Comparison of ENCODE assay signal across 16 cellular contexts in genomic region chr22:31867386-31868153, GRCh38.
"Had no signal": no experiment of that assay in that cellular context is flagged by ENCODE, and none has a peak within 500 bp of the region (broad histone marks: within the 10 kb centered on the region; RNA-seq: fewer than 3 reads in every experiment).

No MANE protein-coding gene starts in this region.

- H3K27me3 Mint-ChIP-seq: activated naive CD8-positive, alpha-beta T cell treated with anti-CD3 and anti-CD28 coated beads, Interleukin-2, amount 50 U/mL, for 24 hours; activated T-helper 17 cell treated with anti-CD3 and anti-CD28 coated beads, Interleukin-2, amount 50 U/mL, for 72 hours had no signal

- H3K4me1 ChIP-seq: ascending aorta, breast epithelium, gastrocnemius medialis, thyroid gland had no signal

- H3K4me3 Mint-ChIP-seq: activated naive CD4-positive, alpha-beta T cell treated with anti-CD3 and anti-CD28 coated beads for 36 hours; activated naive CD8-positive, alpha-beta T cell treated with anti-CD3 and anti-CD28 coated beads, Interleukin-2, amount 50 U/mL, for 24 hours; activated T-helper 17 cell treated with anti-CD3 and anti-CD28 coated beads, Interleukin-2, amount 50 U/mL, for 72 hours; natural killer cell had no signal

- DNase-seq: activated CD4-positive, CD25-positive, alpha-beta regulatory T cell treated with anti-CD3 and anti-CD28 coated beads, Interleukin-2, amount 50 U/mL, for 72 hours; activated naive CD4-positive, alpha-beta T cell treated with anti-CD3 and anti-CD28 coated beads for 36 hours; activated naive CD8-positive, alpha-beta T cell treated with anti-CD3 and anti-CD28 coated beads, Interleukin-2, amount 50 U/mL, for 24 hours; cerebellar nuclear complex; effector CD8-positive, alpha-beta T cell; gastrocnemius medialis; heart left ventricle; islet precursor cell; natural killer cell; stimulated activated CD4-positive, alpha-beta T cell treated with anti-CD3 and anti-CD28 coated beads, Interleukin-1b, Interleukin-23, amount 100 ng/mL, for 48 hours; thyroid gland had no signal

- H3K4me3 ChIP-seq: ascending aorta, breast epithelium, gastrocnemius medialis, heart left ventricle, thyroid gland had no signal

- H3K36me3 ChIP-seq: breast epithelium had no signal

- H3K27ac ChIP-seq: ascending aorta, breast epithelium, gastrocnemius medialis, heart left ventricle, thyroid gland had no signal

- H3K27me3 ChIP-seq: ascending aorta, breast epithelium, gastrocnemius medialis, heart left ventricle, thyroid gland had no signal

- H3K9me3 ChIP-seq: ascending aorta, breast epithelium, gastrocnemius medialis, heart left ventricle, thyroid gland had no signal

- ATAC-seq: activated naive CD8-positive, alpha-beta T cell treated with anti-CD3 and anti-CD28 coated beads, Interleukin-2, amount 50 U/mL, for 24 hours; activated T-helper 17 cell treated with anti-CD3 and anti-CD28 coated beads, Interleukin-2, amount 50 U/mL, for 72 hours; gastrocnemius medialis; heart left ventricle; left lobe of liver; natural killer cell had no signal

- H3K27ac Mint-ChIP-seq: activated naive CD4-positive, alpha-beta T cell treated with anti-CD3 and anti-CD28 coated beads for 36 hours; activated naive CD8-positive, alpha-beta T cell treated with anti-CD3 and anti-CD28 coated beads, Interleukin-2, amount 50 U/mL, for 24 hours; natural killer cell had no signal

- H3K9me3 Mint-ChIP-seq: activated naive CD4-positive, alpha-beta T cell treated with anti-CD3 and anti-CD28 coated beads for 36 hours; activated naive CD8-positive, alpha-beta T cell treated with anti-CD3 and anti-CD28 coated beads, Interleukin-2, amount 50 U/mL, for 24 hours; activated T-helper 17 cell treated with anti-CD3 and anti-CD28 coated beads, Interleukin-2, amount 50 U/mL, for 72 hours; natural killer cell had no signal

- FAIRE-seq: urothelium cell line had no signal
